Comparison of ENCODE assay signal across 8 cellular contexts in the genomic region with DNA sequence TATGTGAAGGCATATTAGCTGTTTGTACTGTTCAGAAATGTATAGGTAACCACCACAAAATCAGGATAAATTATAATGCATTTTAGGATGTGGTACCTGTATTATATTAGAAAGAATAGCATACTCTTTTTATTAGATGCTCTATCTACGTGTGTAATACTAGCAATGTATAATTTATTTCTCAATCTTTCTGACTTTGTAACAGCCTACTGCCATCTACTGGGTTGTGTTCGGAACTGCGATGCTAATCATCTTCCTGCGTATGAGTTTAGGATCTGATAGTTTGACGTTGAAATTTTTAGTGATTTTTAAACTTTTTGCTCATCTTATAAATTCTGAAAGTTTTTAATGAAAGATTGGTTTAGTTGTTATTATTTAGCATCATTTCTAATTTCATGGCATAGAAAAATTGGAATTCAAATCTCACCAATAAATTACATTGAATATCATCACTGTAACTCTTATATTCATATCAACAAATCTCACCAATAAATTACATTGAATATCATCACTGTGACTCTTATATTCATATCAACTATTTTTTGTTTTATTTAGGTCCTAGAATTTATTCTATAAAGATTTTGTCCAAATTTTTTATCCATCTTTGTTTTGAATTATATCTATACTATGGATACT.
A peak's percentile ranks its signal among the peaks of the same experiment; 100 is the strongest.
DNase-seq lines count a peak whose midpoint lies in the region; FAIRE-seq and TF ChIP-seq lines count a peak whose summit lies in the region.

No MANE protein-coding gene starts in this region.

- CTCF ChIA-PET in CD4-positive, alpha-beta memory T cell (lab: Charles Lee; ENCODE audit: partially characterized antibody), result no interaction called here

- H3K27ac ChIP-seq in 22Rv1, result no peak overlapping the region
- H3K27ac ChIP-seq in CD4-positive, alpha-beta memory T cell (ENCODE audit: low read depth, low read length), result no peak overlapping the region

- no peaks in the 10 kb centered on the region for H3K27me3 Mint-ChIP-seq in CD4-positive, alpha-beta memory T cell

- H3K4me1 ChIP-seq in CD4-positive, alpha-beta memory T cell (ENCODE audit: insufficient read depth, low read length), result no peaks in the 10 kb centered on the region

- H3K9me3 ChIP-seq in CD4-positive, alpha-beta memory T cell (ENCODE audit: control insufficient read depth in 1 of 2, low read length in 2 of 2), result no peaks in the 10 kb centered on the region

- no peak overlapping the region for H3K4me3 Mint-ChIP-seq in CD4-positive, alpha-beta memory T cell

- no peaks in the 10 kb centered on the region for H3K4me1 Mint-ChIP-seq in CD4-positive, alpha-beta memory T cell

- FAIRE-seq in bronchial epithelial cell (lab: Jason Lieb, UNC), result no peak

- POLR2A ChIA-PET in CD4-positive, alpha-beta memory T cell (lab: Charles Lee; ENCODE audit: partially characterized antibody), result no interaction called here

- no peak overlapping the region for H3K4me3 ChIP-seq in bronchial epithelial cell (ENCODE audit: low read depth, low read length)
- no peak overlapping the region for H3K4me3 ChIP-seq in CD4-positive, alpha-beta memory T cell (ENCODE audit: low read length in 2 of 2)

- H3K9me3 Mint-ChIP-seq in CD4-positive, alpha-beta memory T cell, result peaks cover 0 to 9% (median 4%) of the 10 kb centered on the region in 8 donors

- TF ChIP-seq CTCF in 22Rv1 (IDR thresholded peaks at IDR 0.05), result peak; percentile 87
- TF ChIP-seq CTCF in GM12873 (IDR thresholded peaks at IDR 0.05; ENCODE audit: insufficient read depth, low read depth, low read length, missing control alignments), result peak; percentile 56
- peak; percentile 49 for TF ChIP-seq CTCF in bronchial epithelial cell (IDR thresholded peaks at IDR 0.05; ENCODE audit: insufficient read depth, low read length, severe bottlenecking)

- H3K36me3 ChIP-seq in bronchial epithelial cell (ENCODE audit: control insufficient read depth, insufficient read depth, low read length), result no peaks in the 10 kb centered on the region
- no peaks in the 10 kb centered on the region for H3K36me3 ChIP-seq in CD4-positive, alpha-beta memory T cell (ENCODE audit: insufficient read depth, low read length)

- no peaks in the 10 kb centered on the region for H3K27me3 ChIP-seq in bronchial epithelial cell (ENCODE audit: control insufficient read depth, insufficient read depth, low read length)
- H3K27me3 ChIP-seq in CD4-positive, alpha-beta memory T cell (ENCODE audit: insufficient read depth, low read length), result no peaks in the 10 kb centered on the region

- intact Hi-C loops in CD4-positive, alpha-beta memory T cell (cut with micrococcal nuclease), result no loop called here

- DNase-seq in NCI-H1048 (lab: John Stamatoyannopoulos, UW) (peak; percentile 2), bronchial epithelial cell (ENCODE audit: low read depth) (peak; percentile 56), medulla oblongata (ENCODE audit: extremely low spot score) (peak; percentile 26), islet precursor cell (no peak), NCI-H2227 (lab: John Stamatoyannopoulos, UW; ENCODE audit: unreplicated experiment) (no peak)
- no peak for DNase-seq in CD4-positive, alpha-beta memory T cell

- no peaks in the 10 kb centered on the region for H3K36me3 Mint-ChIP-seq in CD4-positive, alpha-beta memory T cell

- no peak overlapping the region for H3K27ac Mint-ChIP-seq in CD4-positive, alpha-beta memory T cell

Comparison
In these comparisons a context has a peak if more than half of its experiments do, and no peak if none do; other contexts are left out.
1. DNase-seq: peak in NCI-H1048 (single experiment), bronchial epithelial cell (single experiment) and medulla oblongata (single experiment); none in CD4-positive, alpha-beta memory T cell (0 of 5), islet precursor cell (single experiment) and NCI-H2227 (single experiment).
2. Peak in every context shown above with its lines, with median percentiles within 50 percentile points of each other: CTCF ChIP-seq.